Comparison of ENCODE assay signal across 7 cellular contexts in genomic region chr19:53980553-53981407, GRCh38. TPM values are rescaled to one million over a fixed set of nuclear protein-coding genes. Genes with fewer than 3 reads are reported as not detected.
DNase-seq lines count a peak whose midpoint lies in the region; ATAC-seq lines count a peak whose summit lies in the region.

No MANE protein-coding gene starts in this region.

- H3K27me3 ChIP-seq in HAP-1 (ENCODE audit: low read depth) (0 out of 2 replicates have a peak, but pooled peaks cover 2% of the 10 kb centered on the region), skeletal muscle satellite cell (ENCODE audit: control insufficient read depth, insufficient read depth, low read length) (peaks cover 45% of the 10 kb centered on the region)

- in situ Hi-C loops in HAP-1 (cut with MboI; ENCODE audit: low sequenced_read_pairs): no loop called here

- H3K4me3 ChIP-seq in HAP-1: peak overlapping the region; percentile 46
- H3K4me3 ChIP-seq in skeletal muscle satellite cell (ENCODE audit: low read length): peak overlapping the region; percentile 36

- no peak overlapping the region for H3K9ac ChIP-seq in skeletal muscle satellite cell (ENCODE audit: low read depth, low read length)

- ATAC-seq in GM19395 (IDR thresholded peaks at IDR 0.05; ENCODE audit: unreplicated experiment) (no peak), GM21528 (IDR thresholded peaks at IDR 0.05; ENCODE audit: low FRiP score, unreplicated experiment) (no peak)

- DNase-seq in HAP-1 (ENCODE audit: low spot score in 2 of 2) (peak in 1 of 2 experiments; percentile 67), SK-N-DZ (ENCODE audit: low spot score) (peak; percentile 18), fibroblast of the conjunctiva (ENCODE audit: low read depth) (peak; percentile 1), NCI-H774 (lab: John Stamatoyannopoulos, UW) (no peak)

- H3K36me3 ChIP-seq in HAP-1 (replicated peaks) (no peaks in the 10 kb centered on the region), skeletal muscle satellite cell (ENCODE audit: insufficient read depth, low read length) (no peaks in the 10 kb centered on the region)

- peak overlapping the region; percentile 74 for H3K4me2 ChIP-seq in skeletal muscle satellite cell (ENCODE audit: low read length)

- H3K9me3 ChIP-seq in HAP-1: no peaks in the 10 kb centered on the region
- no peaks in the 10 kb centered on the region for H3K9me3 ChIP-seq in skeletal muscle satellite cell (replicated peaks; ENCODE audit: low read length)

- peaks cover 14% of the 10 kb centered on the region for H3K4me1 ChIP-seq in HAP-1
- H3K4me1 ChIP-seq in skeletal muscle satellite cell (ENCODE audit: control insufficient read depth, insufficient read depth, low read length): no peaks in the 10 kb centered on the region

RNA-seq across cellular contexts. Expression of gene CACNG6, which starts 10.7 kb away (rescaled TPM):
- 0.12 and 0.67 TPM in 2 replicates for polyA plus RNA-seq in SK-N-DZ (2014; cell fraction: cytosol; rRNA removed)
- 0.17 TPM in 1 of 2 replicates, not detected in the other for polyA plus RNA-seq in SK-N-DZ (2014; cell fraction: nucleus; rRNA removed)
- total RNA-seq in skeletal muscle satellite cell (2012; rRNA removed): 0.25 and 0.66 TPM in 2 replicates

RNA-seq across cellular contexts. Expression of gene CACNG8, which starts 18.0 kb away (rescaled TPM):
- polyA plus RNA-seq in SK-N-DZ (2014; cell fraction: cytosol; rRNA removed): 0.08 TPM in 1 of 2 replicates, not detected in the other
- polyA plus RNA-seq in SK-N-DZ (2014; cell fraction: nucleus; rRNA removed): 0.12 and 0.83 TPM in 2 replicates
- under 0.01 TPM in 1 of 2 replicates, not detected in the other for total RNA-seq in skeletal muscle satellite cell (2012; rRNA removed)
